ENCODE assay signal across 2 cellular contexts in genomic region chr6:144145546-144145945, GRCh38.
TF ChIP-seq lines count a peak whose summit lies in the region.

No MANE protein-coding gene starts in this region.

TF ChIP-seq in IMR-90, 13 proteins besides CTCF, POLR2A, EP300 and RAD21:
- TF ChIP-seq FOS (IDR thresholded peaks at IDR 0.05; ENCODE audit: low read depth, low read length) (no peak), MAFK (IDR thresholded peaks at IDR 0.05; ENCODE audit: low read depth, low read length) (no peak), RCOR1 (IDR thresholded peaks at IDR 0.05; ENCODE audit: insufficient replicate concordance, low read length) (no peak), MXI1 (IDR thresholded peaks at IDR 0.05; ENCODE audit: borderline replicate concordance, low read depth, low read length) (no peak), BHLHE40 (IDR thresholded peaks at IDR 0.05; ENCODE audit: low read depth, low read length) (no peak), NFE2L2 (IDR thresholded peaks at IDR 0.05; ENCODE audit: low read depth, low read length) (no peak), SMC3 (IDR thresholded peaks at IDR 0.05; ENCODE audit: low read depth, low read length) (no peak), CHD1 (IDR thresholded peaks at IDR 0.05; ENCODE audit: low read depth, low read length) (no peak), ELK1 (IDR thresholded peaks at IDR 0.05; ENCODE audit: borderline replicate concordance, low read depth, low read length) (no peak), CEBPB (IDR thresholded peaks at IDR 0.05; ENCODE audit: low read depth, low read length) (no peak), MAZ (IDR thresholded peaks at IDR 0.05; ENCODE audit: borderline replicate concordance, low read depth, low read length) (no peak), RFX5 (IDR thresholded peaks at IDR 0.05; ENCODE audit: low read depth, low read length) (no peak)
- TF ChIP-seq, protein P1, sequence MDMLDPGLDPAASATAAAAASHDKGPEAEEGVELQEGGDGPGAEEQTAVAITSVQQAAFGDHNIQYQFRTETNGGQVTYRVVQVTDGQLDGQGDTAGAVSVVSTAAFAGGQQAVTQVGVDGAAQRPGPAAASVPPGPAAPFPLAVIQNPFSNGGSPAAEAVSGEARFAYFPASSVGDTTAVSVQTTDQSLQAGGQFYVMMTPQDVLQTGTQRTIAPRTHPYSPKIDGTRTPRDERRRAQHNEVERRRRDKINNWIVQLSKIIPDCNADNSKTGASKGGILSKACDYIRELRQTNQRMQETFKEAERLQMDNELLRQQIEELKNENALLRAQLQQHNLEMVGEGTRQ (IDR thresholded peaks at IDR 0.05; ENCODE audit: low read depth, low read length): no peak

TF ChIP-seq in K562, 482 proteins besides CTCF, POLR2A, EP300 and RAD21:
- TF ChIP-seq SAFB (IDR thresholded peaks at IDR 0.05; ENCODE audit: borderline replicate concordance, low read depth, low read length) (no peak), MCM3 (IDR thresholded peaks at IDR 0.05) (0 out of 2 replicates have a peak, but pooled peaks have one; percentile 43)
